Comparison of ENCODE assay signal across 10 cellular contexts in the genomic region with DNA sequence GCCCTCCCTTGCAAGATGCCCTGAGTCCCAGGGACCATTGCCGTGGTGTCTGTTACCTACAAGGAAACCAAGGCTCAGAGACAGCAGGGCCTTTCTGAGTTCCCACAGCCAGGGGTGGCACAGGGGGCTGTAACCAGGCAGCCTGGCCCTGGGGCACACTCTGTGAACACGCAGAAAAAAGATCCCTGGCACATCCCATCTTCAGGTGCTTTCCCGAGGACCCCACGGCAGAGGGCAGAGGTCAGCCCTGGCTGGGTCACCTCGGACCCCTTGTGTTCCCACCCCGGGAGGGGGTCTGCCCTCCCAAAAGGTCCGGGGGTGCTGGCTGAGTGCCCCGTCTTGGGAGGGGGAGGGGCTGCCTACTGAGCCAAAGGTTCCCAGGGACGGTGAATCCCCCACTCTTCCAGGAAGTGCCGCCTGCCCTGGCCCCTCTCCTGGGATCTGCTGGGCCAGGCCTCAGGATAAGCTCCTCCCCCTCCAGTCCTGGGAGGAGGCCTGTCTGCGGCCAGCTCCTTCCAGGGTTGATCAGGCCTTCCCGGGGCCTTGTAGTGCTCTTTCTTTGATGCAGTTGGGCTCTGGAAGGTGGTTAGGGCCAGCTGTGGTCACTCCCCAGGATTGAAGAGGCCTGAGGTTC. TPM values are rescaled to one million over a fixed set of nuclear protein-coding genes. Genes with fewer than 3 reads are reported as not detected.
DNase-seq lines count a peak whose midpoint lies in the region; ATAC-seq and TF ChIP-seq lines count a peak whose summit lies in the region.
"Had no signal": no experiment of that assay in that cellular context is flagged by ENCODE, and none has a peak within 500 bp of the region (broad histone marks: within the 10 kb centered on the region; RNA-seq: fewer than 3 reads in every experiment).

No MANE protein-coding gene starts in this region.

- CTCF ChIA-PET in SK-N-SH (lab: Yijun Ruan, JAX), result interaction anchor here (0.6 to 14.9 kb wide), 8 partner anchors 15 to 341 kb away, joined by 3 to 281 read pairs (median 4); partner anchors contain the start of gene TFAP4

- H2AFZ ChIP-seq in SK-N-SH (ENCODE audit: low read depth), result no peak overlapping the region

- peaks cover 77% of the 10 kb centered on the region for H4K20me1 ChIP-seq in SK-N-SH (ENCODE audit: insufficient read depth)

- intact Hi-C loops in ovary (cut with DNase I), result loop anchor here in 2 of 4 donors (10.0 kb wide), 1 partner anchor 59 kb away; no protein-coding TSS in a partner anchor

- no peaks in the 10 kb centered on the region for H3K9me2 ChIP-seq in SK-N-SH

- peaks cover 4% of the 10 kb centered on the region for H3K9me3 Mint-ChIP-seq in glutamatergic neuron (ENCODE audit: unreplicated experiment)
- no peaks in the 10 kb centered on the region for H3K9me3 Mint-ChIP-seq in activated naive CD8-positive, alpha-beta T cell treated with anti-CD3 and anti-CD28 coated beads for 36 hours

- POLR2A ChIA-PET in SK-N-SH (lab: Yijun Ruan, JAX), result interaction anchor here (1.5 kb wide), 1 partner anchor 70 kb away, joined by 4 read pairs; no protein-coding TSS in a partner anchor

- no peaks in the 10 kb centered on the region for H3F3A ChIP-seq in SK-N-SH (replicated peaks; ENCODE audit: insufficient read depth)

- peaks cover 95% of the 10 kb centered on the region for H3K79me2 ChIP-seq in SK-N-SH (ENCODE audit: insufficient read depth)

- TF ChIP-seq POLR2A in ovary (IDR thresholded peaks at IDR 0.05), result no peak

- H3K27ac Mint-ChIP-seq in glutamatergic neuron (ENCODE audit: unreplicated experiment), result peak overlapping the region; percentile 62
- H3K27ac Mint-ChIP-seq in activated naive CD8-positive, alpha-beta T cell treated with anti-CD3 and anti-CD28 coated beads for 36 hours, result no peak overlapping the region

- H3K4me3 ChIP-seq in SK-N-SH (ENCODE audit: low read depth in 2 of 2, low read length in 1 of 2), result no peak overlapping the region
- no peak overlapping the region for H3K4me3 ChIP-seq in ovary

- H3K4me1 ChIP-seq in SK-N-SH (ENCODE audit: control insufficient read depth in 1 of 2, insufficient read depth in 2 of 2, low read depth in 1 of 2, low read length in 1 of 2) (peaks cover 12 to 46% of the 10 kb centered on the region in 2 experiments; a peak in 3 of 4 replicates), ovary (ENCODE audit: insufficient read depth) (peaks cover 49% of the 10 kb centered on the region)

- peak overlapping the region in 1 of 2 experiments; percentile 47; a peak in 1 of 4 replicates for H3K27ac ChIP-seq in SK-N-SH (ENCODE audit: low read depth in 2 of 2, low read length in 1 of 2)
- H3K27ac ChIP-seq in ovary, result peak overlapping the region; percentile 39 to 88

- peaks cover 6% of the 10 kb centered on the region for H3K4me1 Mint-ChIP-seq in glutamatergic neuron (ENCODE audit: low read depth, unreplicated experiment)
- peaks cover 5% of the 10 kb centered on the region for H3K4me1 Mint-ChIP-seq in activated naive CD8-positive, alpha-beta T cell treated with anti-CD3 and anti-CD28 coated beads for 36 hours

- H3K36me3 ChIP-seq in SK-N-SH (replicated peaks in 1 of 2; ENCODE audit: control insufficient read depth in 1 of 2, insufficient read depth in 2 of 2, low read length in 1 of 2) (no peaks in the 10 kb centered on the region), ovary (no peaks in the 10 kb centered on the region)

- H3K36me3 Mint-ChIP-seq in glutamatergic neuron (ENCODE audit: unreplicated experiment), result no peaks in the 10 kb centered on the region
- H3K36me3 Mint-ChIP-seq in activated naive CD8-positive, alpha-beta T cell treated with anti-CD3 and anti-CD28 coated beads for 36 hours, result no peaks in the 10 kb centered on the region

- TF ChIP-seq CTCF in SK-N-SH (IDR thresholded peaks at IDR 0.05) (no peak), glutamatergic neuron (IDR thresholded peaks at IDR 0.05; ENCODE audit: partially characterized antibody, unreplicated experiment) (no peak), ovary (IDR thresholded peaks at IDR 0.05) (no peak), GM13977 (IDR thresholded peaks at IDR 0.05; ENCODE audit: extremely low read depth, insufficient read depth, missing control alignments) (no peak)

- H3K27me3 ChIP-seq in SK-N-SH (ENCODE audit: insufficient read depth) (no peaks in the 10 kb centered on the region), ovary (no peaks in the 10 kb centered on the region)

- ATAC-seq in GM21367 (IDR thresholded peaks at IDR 0.05; ENCODE audit: unreplicated experiment), result no peak

- no peaks in the 10 kb centered on the region for H3K27me3 Mint-ChIP-seq in glutamatergic neuron (ENCODE audit: unreplicated experiment)
- H3K27me3 Mint-ChIP-seq in activated naive CD8-positive, alpha-beta T cell treated with anti-CD3 and anti-CD28 coated beads for 36 hours, result no peaks in the 10 kb centered on the region

- no peak for TF ChIP-seq RAD21 in SK-N-SH (IDR thresholded peaks at IDR 0.05; ENCODE audit: low read length)

- in situ Hi-C loops in GM13977 (cut with MboI; ENCODE audit: low pct_unique_long_range_greater_than_20kb, low sequenced_read_pairs, unreplicated experiment), result no loop called here

- 60% methylated on average over 3 of the region's 12 CpGs for WGBS in SK-N-SH (ENCODE audit: low lambda C conversion rate)
- 1 to 9% (median 5%) methylated on average over 10 to 12 of the region's 12 CpGs for WGBS in ovary, 3 donors

- 0 out of 2 replicates have a peak overlapping the region, but pooled peaks have one; percentile 7 for H3K4me2 ChIP-seq in SK-N-SH

- H3K9ac ChIP-seq in SK-N-SH, result no peak overlapping the region

- H3K9me3 ChIP-seq in SK-N-SH, result no peaks in the 10 kb centered on the region
- no peaks in the 10 kb centered on the region for H3K9me3 ChIP-seq in ovary

- H3K4me3 Mint-ChIP-seq in glutamatergic neuron (ENCODE audit: unreplicated experiment), result peak overlapping the region; percentile 46
- H3K4me3 Mint-ChIP-seq in activated naive CD8-positive, alpha-beta T cell treated with anti-CD3 and anti-CD28 coated beads for 36 hours, result no peak overlapping the region

- DNase-seq in AG20443 (ENCODE audit: low spot score), result peak; percentile 91
- peak; percentile 79 for DNase-seq in SK-N-SH
- peak; percentile 80 for DNase-seq in glutamatergic neuron
- peak; percentile 79 to 84 (median 81) for DNase-seq in ovary
- no peak for DNase-seq in activated naive CD8-positive, alpha-beta T cell treated with anti-CD3 and anti-CD28 coated beads for 36 hours
- no peak for DNase-seq in NCI-H2196 treated with DMSO at 0.1 percent for 48 hours (lab: John Stamatoyannopoulos, UW; ENCODE audit: unreplicated experiment)
- no peak for DNase-seq in GM13977 (ENCODE audit: low spot score)
- DNase-seq: activated CD4-positive, alpha-beta T cell treated with anti-CD3 and anti-CD28 coated beads for 1 hour; NCI-H1105 had no signal

- TF ChIP-seq EP300 in SK-N-SH (IDR thresholded peaks at IDR 0.05; ENCODE audit: borderline replicate concordance in 1 of 2, low read depth in 1 of 2, low read length in 1 of 2) (no peak), ovary (IDR thresholded peaks at IDR 0.05) (no peak)

TF ChIP-seq in SK-N-SH, 30 proteins besides CTCF, POLR2A, EP300 and RAD21:
- no peak for TF ChIP-seq GABPA (IDR thresholded peaks at IDR 0.05; ENCODE audit: low read depth)
- TF ChIP-seq SMC3 (IDR thresholded peaks at IDR 0.05; ENCODE audit: low read depth, low read length), result no peak
- no peak for TF ChIP-seq SIN3A (IDR thresholded peaks at IDR 0.05; ENCODE audit: borderline replicate concordance, low read depth, low read length)

RNA-seq across cellular contexts. Expression of gene GLIS2, which starts 8.1 kb away (rescaled TPM):
- 3.3 and 6.5 TPM in 2 replicates for polyA plus RNA-seq in SK-N-SH (2012; rRNA removed)
- 3.5 and 5.8 TPM in 2 replicates for polyA plus RNA-seq in SK-N-SH (2012; cell fraction: cytosol; rRNA removed)
- polyA plus RNA-seq in SK-N-SH (2012; cell fraction: nucleus; rRNA removed), result 18.3 and 22.6 TPM in 2 replicates
- 16.5 TPM for total RNA-seq in glutamatergic neuron (ENCODE audit: unreplicated experiment)
- 10 to 100 TPM in 5 of 7 donors, 1 to 10 TPM in 2; 5.1 to 79.5 (median 49.8) TPM for total RNA-seq in ovary
- polyA plus RNA-seq in ovary, result 10 to 100 TPM in 1 of 2 donors, 1 to 10 TPM in 1; 1.6 to 24.6 TPM
- under 1 TPM; 0.08 to 0.16 TPM for total RNA-seq in activated naive CD8-positive, alpha-beta T cell treated with anti-CD3 and anti-CD28 coated beads for 36 hours

RNA-seq across cellular contexts. Expression of gene PAM16, which starts 27.2 kb away (rescaled TPM):
- 96.3 and 96.4 TPM in 2 replicates for polyA plus RNA-seq in SK-N-SH (2012; rRNA removed)
- 52.4 and 75.8 TPM in 2 replicates for polyA plus RNA-seq in SK-N-SH (2012; cell fraction: cytosol; rRNA removed)
- polyA plus RNA-seq in SK-N-SH (2012; cell fraction: nucleus; rRNA removed), result 95.5 and 121 TPM in 2 replicates
- 33.1 TPM for total RNA-seq in glutamatergic neuron (ENCODE audit: unreplicated experiment)
- 10 to 100 TPM; 24.0 to 47.2 (median 35.7) TPM for total RNA-seq in ovary
- 10 to 100 TPM; 18.5 to 42.2 TPM for polyA plus RNA-seq in ovary
- total RNA-seq in activated naive CD8-positive, alpha-beta T cell treated with anti-CD3 and anti-CD28 coated beads for 36 hours, result 10 to 100 TPM; 73.0 to 73.9 TPM

RNA-seq across cellular contexts. Expression of gene VASN, which starts 47.7 kb away (rescaled TPM):
- 11.4 and 37.4 TPM in 2 replicates for polyA plus RNA-seq in SK-N-SH (2012; rRNA removed)
- 14.5 and 28.9 TPM in 2 replicates for polyA plus RNA-seq in SK-N-SH (2012; cell fraction: cytosol; rRNA removed)
- 42.9 and 52.9 TPM in 2 replicates for polyA plus RNA-seq in SK-N-SH (2012; cell fraction: nucleus; rRNA removed)
- total RNA-seq in glutamatergic neuron (ENCODE audit: unreplicated experiment), result 4.1 TPM
- total RNA-seq in ovary, result 10 to 100 TPM; 19.8 to 49.5 (median 43.5) TPM
- polyA plus RNA-seq in ovary, result 10 to 100 TPM in 1 of 2 donors, 1 to 10 TPM in 1; 2.4 to 47.6 TPM
- total RNA-seq in activated naive CD8-positive, alpha-beta T cell treated with anti-CD3 and anti-CD28 coated beads for 36 hours, result under 1 TPM in 1 of 2 experiments, not detected in 1; 0.08 TPM

RNA-seq across cellular contexts. Expression of gene TFAP4, which starts 51.1 kb away (rescaled TPM):
- polyA plus RNA-seq in SK-N-SH (2012; rRNA removed), result 8.8 and 13.1 TPM in 2 replicates
- 5.4 and 7.4 TPM in 2 replicates for polyA plus RNA-seq in SK-N-SH (2012; cell fraction: cytosol; rRNA removed)
- 13.6 and 21.0 TPM in 2 replicates for polyA plus RNA-seq in SK-N-SH (2012; cell fraction: nucleus; rRNA removed)
- 13.0 TPM for total RNA-seq in glutamatergic neuron (ENCODE audit: unreplicated experiment)
- 10 to 100 TPM in 5 of 7 donors, 1 to 10 TPM in 2; 3.7 to 23.7 (median 18.3) TPM for total RNA-seq in ovary
- polyA plus RNA-seq in ovary, result 10 to 100 TPM in 1 of 2 donors, 1 to 10 TPM in 1; 2.1 to 14.0 TPM
- total RNA-seq in activated naive CD8-positive, alpha-beta T cell treated with anti-CD3 and anti-CD28 coated beads for 36 hours, result 10 to 100 TPM; 44.2 to 44.9 TPM

Comparison
In these comparisons a context has a peak if more than half of its experiments do, and no peak if none do; other contexts are left out.
1. DNase-seq: peak in AG20443 (single experiment), SK-N-SH (single experiment), glutamatergic neuron (single experiment) and ovary (5 of 5); none in activated naive CD8-positive, alpha-beta T cell treated with anti-CD3 and anti-CD28 coated beads for 36 hours (single experiment), NCI-H2196 treated with DMSO at 0.1 percent for 48 hours (single experiment) and GM13977 (single experiment).
2. RNA of gene GLIS2, which starts 8.1 kb away (total RNA-seq): 5.1 to 79.5 TPM in ovary and 16.5 TPM in glutamatergic neuron (single experiment); 0.08 to 0.16 TPM in activated naive CD8-positive, alpha-beta T cell treated with anti-CD3 and anti-CD28 coated beads for 36 hours; every median in the first group is over 4 times any median in the second.